ENCODE assay signal across 21 cellular contexts in genomic region chr3:161108840-161109239, GRCh38. TPM values are rescaled to one million over a fixed set of nuclear protein-coding genes. Genes with fewer than 3 reads are reported as not detected.
DNase-seq lines count a peak whose midpoint lies in the region; ATAC-seq, FAIRE-seq and TF ChIP-seq lines count a peak whose summit lies in the region.
"Had no signal": no experiment of that assay in that cellular context is flagged by ENCODE, and none has a peak within 500 bp of the region (broad histone marks: within the 10 kb centered on the region; RNA-seq: fewer than 3 reads in every experiment).

No MANE protein-coding gene starts in this region.

- H3K4me1 ChIP-seq in HEK293 (ENCODE audit: control insufficient read depth, insufficient read depth, low read length): no peaks in the 10 kb centered on the region
- H3K4me1 ChIP-seq in gastroesophageal sphincter: peaks cover 0 to 14% (median 0%) of the 10 kb centered on the region in 3 donors
- H3K4me1 ChIP-seq: right lobe of liver had no signal

- H3K4me3 ChIP-seq in HEK293 (ENCODE audit: low read depth, low read length): no peak overlapping the region
- no peak overlapping the region for H3K4me3 ChIP-seq in fibroblast of mammary gland (ENCODE audit: control insufficient read depth, low read depth, low read length)
- H3K4me3 ChIP-seq in gastroesophageal sphincter: no peak overlapping the region
- H3K4me3 ChIP-seq: right lobe of liver, transverse colon had no signal

- H3K27me3 ChIP-seq in gastroesophageal sphincter: no peaks in the 10 kb centered on the region
- H3K27me3 ChIP-seq: right lobe of liver, transverse colon had no signal

- no peaks in the 10 kb centered on the region for H3K9me3 ChIP-seq in HEK293 (ENCODE audit: control insufficient read depth, insufficient read depth, low read depth, low read length)
- no peaks in the 10 kb centered on the region for H3K9me3 ChIP-seq in gastroesophageal sphincter
- H3K9me3 ChIP-seq: right lobe of liver, transverse colon had no signal

- no CpG with 5 or more reads among the region's 1 CpG for WGBS in gastroesophageal sphincter (ENCODE audit: low coverage in 1 of 2), 2 donors

- peak; percentile 25 for DNase-seq in AG08396 (ENCODE audit: low spot score)
- DNase-seq in RCC 7860 (ENCODE audit: low spot score): peak; percentile 31
- DNase-seq in fibroblast of mammary gland (ENCODE audit: low read depth): peak; percentile 85
- no peak for DNase-seq in GM19238 (ENCODE audit: insufficient read length, low spot score)
- no peak for DNase-seq in T-helper 2 cell
- DNase-seq: activated CD4-positive, alpha-beta T cell treated with anti-CD3 and anti-CD28 coated beads for 4 hours; activated naive CD4-positive, alpha-beta T cell treated with anti-CD3 and anti-CD28 coated beads, Interleukin-2, amount 10 ng/mL, durations not matched to agents 7 days and 5 days; effector CD4-positive, alpha-beta T cell; immature natural killer cell; IMR-90; NCI-H146; NCI-H510A; right lobe of liver; RPMI8226; stimulated activated CD4-positive, alpha-beta T cell treated with anti-CD3 and anti-CD28 coated beads, Interleukin-2, amount 100 ng/mL, for 48 hours; T-helper 17 cell; transverse colon had no signal

- POLR2A ChIA-PET in HEK293 (lab: Yijun Ruan, JAX): no interaction called here

- no peak for TF ChIP-seq EP300 in gastroesophageal sphincter (IDR thresholded peaks at IDR 0.05)

- CTCF ChIA-PET in HEK293 (lab: Yijun Ruan, JAX): no interaction called here

- H3K27ac ChIP-seq in HEK293 (ENCODE audit: extremely low read depth, low read depth, low read length) (no peak overlapping the region), gastroesophageal sphincter (no peak overlapping the region)
- H3K27ac ChIP-seq: right lobe of liver, transverse colon had no signal

- no peak for TF ChIP-seq CTCF in HEK293 (tag by site-specific recombination; IDR thresholded peaks at IDR 0.05)
- TF ChIP-seq CTCF in fibroblast of mammary gland (conservative IDR thresholded peaks at IDR 0.05; ENCODE audit: control insufficient read depth, insufficient read depth, low read depth, low read length): no peak
- TF ChIP-seq CTCF in gastroesophageal sphincter (IDR thresholded peaks at IDR 0.05): no peak

- ATAC-seq in GM21825 (IDR thresholded peaks at IDR 0.05; ENCODE audit: unreplicated experiment) (no peak), gastroesophageal sphincter (no peak)
- ATAC-seq: right lobe of liver, T-helper 17 cell had no signal

- H3K36me3 ChIP-seq in HEK293 (ENCODE audit: control insufficient read depth in 2 of 2, insufficient read depth in 1 of 2, low read length in 2 of 2): no peaks in the 10 kb centered on the region
- no peaks in the 10 kb centered on the region for H3K36me3 ChIP-seq in gastroesophageal sphincter
- H3K36me3 ChIP-seq: right lobe of liver, transverse colon had no signal

- no peak for FAIRE-seq in RCC 7860 (lab: Jason Lieb, UNC)
- FAIRE-seq: H1 had no signal

- TF ChIP-seq POLR2A in gastroesophageal sphincter (IDR thresholded peaks at IDR 0.05): no peak

TF ChIP-seq in HEK293, 187 proteins besides CTCF, POLR2A, EP300 and RAD21:
- TF ChIP-seq ZNF214 (tag by site-specific recombination; IDR thresholded peaks at IDR 0.05; ENCODE audit: borderline replicate concordance): no peak
- TF ChIP-seq KLF1 (tag by site-specific recombination; IDR thresholded peaks at IDR 0.05): peak; percentile 23; the same call in 1 of the 2 replicates

RNA-seq across cellular contexts. Expression of gene B3GALNT1, which starts 3.7 kb away (rescaled TPM):
- total RNA-seq in gastroesophageal sphincter: 1 to 10 TPM; 1.6 to 6.1 (median 3.9) TPM

Comparison
In these comparisons a context has a peak if more than half of its experiments do, and no peak if none do; other contexts are left out.
1. DNase-seq: peak in AG08396 (single experiment), RCC 7860 (single experiment) and fibroblast of mammary gland (single experiment); none in GM19238 (single experiment) and T-helper 2 cell (0 of 5).